Comparison of ENCODE assay signal across 8 cellular contexts in the genomic region with DNA sequence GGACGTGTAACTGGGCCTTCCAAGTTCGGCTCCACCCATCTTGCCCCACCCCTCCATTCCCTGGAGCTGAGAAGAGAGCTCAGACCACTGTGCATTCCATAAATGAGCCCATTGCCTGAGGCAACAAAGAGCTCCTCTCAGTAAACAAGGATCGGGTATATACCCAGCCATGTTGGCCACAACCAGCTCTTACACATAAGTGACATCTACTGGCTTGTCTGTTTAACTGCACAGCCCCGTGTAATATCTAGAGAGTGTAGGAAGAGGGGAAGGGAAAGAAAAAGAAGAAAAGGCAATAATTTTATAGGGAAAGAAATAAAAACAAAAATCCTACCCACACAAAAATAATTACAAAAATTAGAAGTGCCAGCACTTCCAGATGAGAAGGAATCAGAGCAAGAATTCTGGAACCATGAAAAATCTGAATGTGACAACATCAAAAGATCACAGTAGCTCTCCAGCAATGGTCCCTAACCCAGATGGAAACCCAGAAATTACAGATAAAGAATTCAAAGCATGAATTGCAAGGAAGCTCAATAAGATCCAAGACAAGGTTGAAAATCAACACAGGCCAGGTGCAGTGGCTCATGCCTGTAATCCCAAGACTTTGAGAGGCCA.
DNase-seq lines count a peak whose midpoint lies in the region; ATAC-seq and TF ChIP-seq lines count a peak whose summit lies in the region.

No MANE protein-coding gene starts in this region.

- peaks cover 2% of the 10 kb centered on the region for H3K9me3 Mint-ChIP-seq in activated CD8-positive, alpha-beta memory T cell treated with anti-CD3 and anti-CD28 coated beads, Interleukin-2, amount 10 ng/mL, durations not matched to agents 7 days and 5 days (ENCODE audit: low read depth)

- no peaks in the 10 kb centered on the region for H3K27me3 Mint-ChIP-seq in activated CD8-positive, alpha-beta memory T cell treated with anti-CD3 and anti-CD28 coated beads, Interleukin-2, amount 10 ng/mL, durations not matched to agents 7 days and 5 days

- CTCF ChIA-PET in activated CD8-positive, alpha-beta memory T cell treated with anti-CD3 and anti-CD28 coated beads, Interleukin-2, amount 10 ng/mL, durations not matched to agents 7 days and 5 days (lab: Charles Lee): interaction anchor here (0.5 to 5.6 kb wide), 60 partner anchors 11 to 1407 kb away, joined by 3 to 63 read pairs (median 4); a partner anchor contains a TSS

- no peaks in the 10 kb centered on the region for H3K27me3 ChIP-seq in smooth muscle cell (ENCODE audit: low read depth)

- no peaks in the 10 kb centered on the region for H3K79me2 ChIP-seq in smooth muscle cell (ENCODE audit: low read depth)

- peak; percentile 51 for ATAC-seq in GM21526 (IDR thresholded peaks at IDR 0.05; ENCODE audit: low FRiP score, unreplicated experiment)
- peak; percentile 88 for ATAC-seq in activated CD8-positive, alpha-beta memory T cell treated with anti-CD3 and anti-CD28 coated beads, Interleukin-2, amount 10 ng/mL, durations not matched to agents 7 days and 5 days

- peak overlapping the region; percentile 87 for H3K27ac Mint-ChIP-seq in activated CD8-positive, alpha-beta memory T cell treated with anti-CD3 and anti-CD28 coated beads, Interleukin-2, amount 10 ng/mL, durations not matched to agents 7 days and 5 days

- no peaks in the 10 kb centered on the region for H3K4me1 ChIP-seq in smooth muscle cell (ENCODE audit: low read depth)

- peaks cover 5% of the 10 kb centered on the region for H3K36me3 ChIP-seq in smooth muscle cell (ENCODE audit: low read depth)

- H3K4me3 ChIP-seq in smooth muscle cell: no peak overlapping the region

- H3F3A ChIP-seq in smooth muscle cell (ENCODE audit: low read depth): no peaks in the 10 kb centered on the region

- DNase-seq in DMS114 treated with DMSO at 0.1 percent for 48 hours (lab: John Stamatoyannopoulos, UW; ENCODE audit: unreplicated experiment) (peak; percentile 19), NCI-H1048 (lab: John Stamatoyannopoulos, UW) (peak; percentile 39), fibroblast of peridontal ligament (ENCODE audit: extremely low read depth) (peak; percentile 74), smooth muscle cell (lab: John Stamatoyannopoulos, UW; ENCODE audit: unreplicated experiment) (no peak), midbrain (lab: John Stamatoyannopoulos, UW) (no peak), NCI-H2107 treated with DMSO at 0.1 percent for 48 hours (lab: John Stamatoyannopoulos, UW; ENCODE audit: unreplicated experiment) (no peak)
- DNase-seq in activated CD8-positive, alpha-beta memory T cell treated with anti-CD3 and anti-CD28 coated beads, Interleukin-2, amount 10 ng/mL, durations not matched to agents 7 days and 5 days: peak; percentile 75

- no peaks in the 10 kb centered on the region for H3K9me3 ChIP-seq in smooth muscle cell (replicated peaks; ENCODE audit: low read depth)

- H2AFZ ChIP-seq in smooth muscle cell (ENCODE audit: low read depth): no peak overlapping the region

- no peak overlapping the region for H3K27ac ChIP-seq in smooth muscle cell (ENCODE audit: low read depth)

- WGBS in smooth muscle cell (ENCODE audit: low lambda C conversion rate): 52% methylated on average over 4 of the region's 4 CpGs

- peaks cover 71% of the 10 kb centered on the region for H3K4me1 Mint-ChIP-seq in activated CD8-positive, alpha-beta memory T cell treated with anti-CD3 and anti-CD28 coated beads, Interleukin-2, amount 10 ng/mL, durations not matched to agents 7 days and 5 days

- TF ChIP-seq CTCF in smooth muscle cell (IDR thresholded peaks at IDR 0.05; ENCODE audit: borderline replicate concordance, insufficient read depth, poor library complexity, severe bottlenecking): peak; percentile 37

- no peak overlapping the region for H3K4me2 ChIP-seq in smooth muscle cell

- H3K9ac ChIP-seq in smooth muscle cell (ENCODE audit: low read depth): no peak overlapping the region

- H3K4me3 Mint-ChIP-seq in activated CD8-positive, alpha-beta memory T cell treated with anti-CD3 and anti-CD28 coated beads, Interleukin-2, amount 10 ng/mL, durations not matched to agents 7 days and 5 days: no peak overlapping the region

- peaks cover 13% of the 10 kb centered on the region for H3K36me3 Mint-ChIP-seq in activated CD8-positive, alpha-beta memory T cell treated with anti-CD3 and anti-CD28 coated beads, Interleukin-2, amount 10 ng/mL, durations not matched to agents 7 days and 5 days

- no peaks in the 10 kb centered on the region for H4K20me1 ChIP-seq in smooth muscle cell (ENCODE audit: low read depth)

Comparison
In these comparisons a context has a peak if more than half of its experiments do, and no peak if none do; other contexts are left out.
1. DNase-seq: peak in DMS114 treated with DMSO at 0.1 percent for 48 hours (single experiment), NCI-H1048 (single experiment), activated CD8-positive, alpha-beta memory T cell treated with anti-CD3 and anti-CD28 coated beads, Interleukin-2, amount 10 ng/mL, durations not matched to agents 7 days and 5 days (single experiment) and fibroblast of peridontal ligament (single experiment); none in smooth muscle cell (single experiment), midbrain (single experiment) and NCI-H2107 treated with DMSO at 0.1 percent for 48 hours (single experiment).